Comparison of ENCODE assay signal across 1 cellular context in genomic region chr3:172101107-172101506, GRCh38.
A peak's percentile ranks its signal among the peaks of the same experiment; 100 is the strongest.
TF ChIP-seq lines count a peak whose summit lies in the region.

No MANE protein-coding gene starts in this region.

TF ChIP-seq in HepG2, 621 proteins besides CTCF, POLR2A, EP300 and RAD21 (continued from another document and continues in another):
- no peak for TF ChIP-seq NR0B2 (CRISPR knock-in tag; IDR thresholded peaks at IDR 0.05)
- no peak for TF ChIP-seq ARID2 (CRISPR knock-in tag; IDR thresholded peaks at IDR 0.05; ENCODE audit: borderline replicate concordance)
- TF ChIP-seq, protein P1, sequence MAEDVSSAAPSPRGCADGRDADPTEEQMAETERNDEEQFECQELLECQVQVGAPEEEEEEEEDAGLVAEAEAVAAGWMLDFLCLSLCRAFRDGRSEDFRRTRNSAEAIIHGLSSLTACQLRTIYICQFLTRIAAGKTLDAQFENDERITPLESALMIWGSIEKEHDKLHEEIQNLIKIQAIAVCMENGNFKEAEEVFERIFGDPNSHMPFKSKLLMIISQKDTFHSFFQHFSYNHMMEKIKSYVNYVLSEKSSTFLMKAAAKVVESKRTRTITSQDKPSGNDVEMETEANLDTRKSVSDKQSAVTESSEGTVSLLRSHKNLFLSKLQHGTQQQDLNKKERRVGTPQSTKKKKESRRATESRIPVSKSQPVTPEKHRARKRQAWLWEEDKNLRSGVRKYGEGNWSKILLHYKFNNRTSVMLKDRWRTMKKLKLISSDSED (CRISPR knock-in tag; IDR thresholded peaks at IDR 0.05) = no peak
- no peak for TF ChIP-seq ZSCAN31 (CRISPR knock-in tag; IDR thresholded peaks at IDR 0.05; ENCODE audit: low read depth)
- no peak for TF ChIP-seq NFE2L1 (CRISPR knock-in tag; IDR thresholded peaks at IDR 0.05; ENCODE audit: borderline replicate concordance)
- TF ChIP-seq SRY (CRISPR knock-in tag; IDR thresholded peaks at IDR 0.05) = no peak
- TF ChIP-seq HNRNPL (IDR thresholded peaks at IDR 0.05; ENCODE audit: low read depth, low read length) = no peak
- peak; percentile 92 for TF ChIP-seq PAXIP1 (CRISPR knock-in tag; conservative IDR thresholded peaks at IDR 0.05)
- 0 out of 2 replicates have a peak, but pooled peaks have one; percentile 27 for TF ChIP-seq KDM3A (CRISPR knock-in tag; IDR thresholded peaks at IDR 0.05; ENCODE audit: low read depth)
- TF ChIP-seq ZGPAT (CRISPR knock-in tag; IDR thresholded peaks at IDR 0.05) = peak; percentile 92
- TF ChIP-seq RARG (CRISPR knock-in tag; IDR thresholded peaks at IDR 0.05; ENCODE audit: low read depth) = no peak
- TF ChIP-seq BRCA1 (CRISPR knock-in tag; IDR thresholded peaks at IDR 0.05) = no peak
- TF ChIP-seq ZSCAN21 (CRISPR knock-in tag; IDR thresholded peaks at IDR 0.05; ENCODE audit: borderline replicate concordance) = no peak
- TF ChIP-seq ZBTB1 (CRISPR knock-in tag; IDR thresholded peaks at IDR 0.05; ENCODE audit: borderline replicate concordance) = no peak
- TF ChIP-seq, protein P2, sequence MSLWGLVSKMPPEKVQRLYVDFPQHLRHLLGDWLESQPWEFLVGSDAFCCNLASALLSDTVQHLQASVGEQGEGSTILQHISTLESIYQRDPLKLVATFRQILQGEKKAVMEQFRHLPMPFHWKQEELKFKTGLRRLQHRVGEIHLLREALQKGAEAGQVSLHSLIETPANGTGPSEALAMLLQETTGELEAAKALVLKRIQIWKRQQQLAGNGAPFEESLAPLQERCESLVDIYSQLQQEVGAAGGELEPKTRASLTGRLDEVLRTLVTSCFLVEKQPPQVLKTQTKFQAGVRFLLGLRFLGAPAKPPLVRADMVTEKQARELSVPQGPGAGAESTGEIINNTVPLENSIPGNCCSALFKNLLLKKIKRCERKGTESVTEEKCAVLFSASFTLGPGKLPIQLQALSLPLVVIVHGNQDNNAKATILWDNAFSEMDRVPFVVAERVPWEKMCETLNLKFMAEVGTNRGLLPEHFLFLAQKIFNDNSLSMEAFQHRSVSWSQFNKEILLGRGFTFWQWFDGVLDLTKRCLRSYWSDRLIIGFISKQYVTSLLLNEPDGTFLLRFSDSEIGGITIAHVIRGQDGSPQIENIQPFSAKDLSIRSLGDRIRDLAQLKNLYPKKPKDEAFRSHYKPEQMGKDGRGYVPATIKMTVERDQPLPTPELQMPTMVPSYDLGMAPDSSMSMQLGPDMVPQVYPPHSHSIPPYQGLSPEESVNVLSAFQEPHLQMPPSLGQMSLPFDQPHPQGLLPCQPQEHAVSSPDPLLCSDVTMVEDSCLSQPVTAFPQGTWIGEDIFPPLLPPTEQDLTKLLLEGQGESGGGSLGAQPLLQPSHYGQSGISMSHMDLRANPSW (CRISPR knock-in tag; IDR thresholded peaks at IDR 0.05; ENCODE audit: borderline replicate concordance) = no peak
- no peak for TF ChIP-seq SMAD9 (CRISPR knock-in tag; IDR thresholded peaks at IDR 0.05)
- peak; percentile 79; the same call in 1 of the 2 replicates for TF ChIP-seq MEIS2 (CRISPR knock-in tag; IDR thresholded peaks at IDR 0.05)
- no peak for TF ChIP-seq ZNF639 (CRISPR knock-in tag; conservative IDR thresholded peaks at IDR 0.05)
- TF ChIP-seq DNMT1 (CRISPR knock-in tag; IDR thresholded peaks at IDR 0.05) = no peak
- TF ChIP-seq ZNF761 (CRISPR knock-in tag; conservative IDR thresholded peaks at IDR 0.05) = no peak
- no peak for TF ChIP-seq KDM5A (IDR thresholded peaks at IDR 0.05; ENCODE audit: borderline replicate concordance, low read length)
- TF ChIP-seq TBX2 (CRISPR knock-in tag; IDR thresholded peaks at IDR 0.05; ENCODE audit: borderline replicate concordance) = peak; percentile 86
- TF ChIP-seq ZFAT (CRISPR knock-in tag; conservative IDR thresholded peaks at IDR 0.05) = no peak
- no peak for TF ChIP-seq SP2 (CRISPR knock-in tag; IDR thresholded peaks at IDR 0.05)
- no peak for TF ChIP-seq EED (CRISPR knock-in tag; IDR thresholded peaks at IDR 0.05)
- TF ChIP-seq ZNF724P (CRISPR knock-in tag; IDR thresholded peaks at IDR 0.05; ENCODE audit: borderline replicate concordance) = no peak
- no peak for TF ChIP-seq MAFG (CRISPR knock-in tag; IDR thresholded peaks at IDR 0.05)
- no peak for TF ChIP-seq SETDB1 (CRISPR knock-in tag; IDR thresholded peaks at IDR 0.05; ENCODE audit: borderline replicate concordance)
- no peak for TF ChIP-seq ZSCAN22 (CRISPR knock-in tag; IDR thresholded peaks at IDR 0.05)
- no peak for TF ChIP-seq SKI (IDR thresholded peaks at IDR 0.05; ENCODE audit: partially characterized antibody)
- TF ChIP-seq, protein P3, sequence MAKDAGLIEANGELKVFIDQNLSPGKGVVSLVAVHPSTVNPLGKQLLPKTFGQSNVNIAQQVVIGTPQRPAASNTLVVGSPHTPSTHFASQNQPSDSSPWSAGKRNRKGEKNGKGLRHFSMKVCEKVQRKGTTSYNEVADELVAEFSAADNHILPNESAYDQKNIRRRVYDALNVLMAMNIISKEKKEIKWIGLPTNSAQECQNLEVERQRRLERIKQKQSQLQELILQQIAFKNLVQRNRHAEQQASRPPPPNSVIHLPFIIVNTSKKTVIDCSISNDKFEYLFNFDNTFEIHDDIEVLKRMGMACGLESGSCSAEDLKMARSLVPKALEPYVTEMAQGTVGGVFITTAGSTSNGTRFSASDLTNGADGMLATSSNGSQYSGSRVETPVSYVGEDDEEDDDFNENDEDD (CRISPR knock-in tag; IDR thresholded peaks at IDR 0.05; ENCODE audit: borderline replicate concordance) = no peak
- no peak for TF ChIP-seq PAF1 (CRISPR knock-in tag; IDR thresholded peaks at IDR 0.05)
- TF ChIP-seq ZNF841 (CRISPR knock-in tag; IDR thresholded peaks at IDR 0.05; ENCODE audit: borderline replicate concordance) = no peak
- no peak for TF ChIP-seq ZNF562 (CRISPR knock-in tag; IDR thresholded peaks at IDR 0.05; ENCODE audit: borderline replicate concordance)
- TF ChIP-seq, protein P4, sequence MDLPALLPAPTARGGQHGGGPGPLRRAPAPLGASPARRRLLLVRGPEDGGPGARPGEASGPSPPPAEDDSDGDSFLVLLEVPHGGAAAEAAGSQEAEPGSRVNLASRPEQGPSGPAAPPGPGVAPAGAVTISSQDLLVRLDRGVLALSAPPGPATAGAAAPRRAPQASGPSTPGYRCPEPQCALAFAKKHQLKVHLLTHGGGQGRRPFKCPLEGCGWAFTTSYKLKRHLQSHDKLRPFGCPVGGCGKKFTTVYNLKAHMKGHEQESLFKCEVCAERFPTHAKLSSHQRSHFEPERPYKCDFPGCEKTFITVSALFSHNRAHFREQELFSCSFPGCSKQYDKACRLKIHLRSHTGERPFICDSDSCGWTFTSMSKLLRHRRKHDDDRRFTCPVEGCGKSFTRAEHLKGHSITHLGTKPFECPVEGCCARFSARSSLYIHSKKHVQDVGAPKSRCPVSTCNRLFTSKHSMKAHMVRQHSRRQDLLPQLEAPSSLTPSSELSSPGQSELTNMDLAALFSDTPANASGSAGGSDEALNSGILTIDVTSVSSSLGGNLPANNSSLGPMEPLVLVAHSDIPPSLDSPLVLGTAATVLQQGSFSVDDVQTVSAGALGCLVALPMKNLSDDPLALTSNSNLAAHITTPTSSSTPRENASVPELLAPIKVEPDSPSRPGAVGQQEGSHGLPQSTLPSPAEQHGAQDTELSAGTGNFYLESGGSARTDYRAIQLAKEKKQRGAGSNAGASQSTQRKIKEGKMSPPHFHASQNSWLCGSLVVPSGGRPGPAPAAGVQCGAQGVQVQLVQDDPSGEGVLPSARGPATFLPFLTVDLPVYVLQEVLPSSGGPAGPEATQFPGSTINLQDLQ (CRISPR knock-in tag; IDR thresholded peaks at IDR 0.05) = no peak
- no peak for TF ChIP-seq CBX5 (CRISPR knock-in tag; IDR thresholded peaks at IDR 0.05; ENCODE audit: borderline replicate concordance)
- TF ChIP-seq KDM5B (CRISPR knock-in tag; IDR thresholded peaks at IDR 0.05; ENCODE audit: borderline replicate concordance) = no peak
- TF ChIP-seq TGIF2 (CRISPR knock-in tag; IDR thresholded peaks at IDR 0.05) = peak; percentile 91
- TF ChIP-seq ZNF430 (CRISPR knock-in tag; IDR thresholded peaks at IDR 0.05) = no peak
- 0 out of 2 replicates have a peak, but pooled peaks have one; percentile 43 for TF ChIP-seq POLR2AphosphoS5 (IDR thresholded peaks at IDR 0.05; ENCODE audit: low read depth, low read length)
- no peak for TF ChIP-seq ZFP37 (CRISPR knock-in tag; IDR thresholded peaks at IDR 0.05; ENCODE audit: borderline replicate concordance)
- TF ChIP-seq SSRP1 (CRISPR knock-in tag; IDR thresholded peaks at IDR 0.05) = no peak
- TF ChIP-seq, protein P5, sequence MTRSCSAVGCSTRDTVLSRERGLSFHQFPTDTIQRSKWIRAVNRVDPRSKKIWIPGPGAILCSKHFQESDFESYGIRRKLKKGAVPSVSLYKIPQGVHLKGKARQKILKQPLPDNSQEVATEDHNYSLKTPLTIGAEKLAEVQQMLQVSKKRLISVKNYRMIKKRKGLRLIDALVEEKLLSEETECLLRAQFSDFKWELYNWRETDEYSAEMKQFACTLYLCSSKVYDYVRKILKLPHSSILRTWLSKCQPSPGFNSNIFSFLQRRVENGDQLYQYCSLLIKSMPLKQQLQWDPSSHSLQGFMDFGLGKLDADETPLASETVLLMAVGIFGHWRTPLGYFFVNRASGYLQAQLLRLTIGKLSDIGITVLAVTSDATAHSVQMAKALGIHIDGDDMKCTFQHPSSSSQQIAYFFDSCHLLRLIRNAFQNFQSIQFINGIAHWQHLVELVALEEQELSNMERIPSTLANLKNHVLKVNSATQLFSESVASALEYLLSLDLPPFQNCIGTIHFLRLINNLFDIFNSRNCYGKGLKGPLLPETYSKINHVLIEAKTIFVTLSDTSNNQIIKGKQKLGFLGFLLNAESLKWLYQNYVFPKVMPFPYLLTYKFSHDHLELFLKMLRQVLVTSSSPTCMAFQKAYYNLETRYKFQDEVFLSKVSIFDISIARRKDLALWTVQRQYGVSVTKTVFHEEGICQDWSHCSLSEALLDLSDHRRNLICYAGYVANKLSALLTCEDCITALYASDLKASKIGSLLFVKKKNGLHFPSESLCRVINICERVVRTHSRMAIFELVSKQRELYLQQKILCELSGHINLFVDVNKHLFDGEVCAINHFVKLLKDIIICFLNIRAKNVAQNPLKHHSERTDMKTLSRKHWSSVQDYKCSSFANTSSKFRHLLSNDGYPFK (CRISPR knock-in tag; IDR thresholded peaks at IDR 0.05; ENCODE audit: borderline replicate concordance) = no peak
- no peak for TF ChIP-seq ZNF879 (CRISPR knock-in tag; IDR thresholded peaks at IDR 0.05)
- no peak for TF ChIP-seq ZBTB37 (CRISPR knock-in tag; IDR thresholded peaks at IDR 0.05)
- no peak for TF ChIP-seq SNAPC2 (CRISPR knock-in tag; IDR thresholded peaks at IDR 0.05)
- TF ChIP-seq MTF2 (CRISPR knock-in tag; IDR thresholded peaks at IDR 0.05; ENCODE audit: borderline replicate concordance) = no peak
- no peak for TF ChIP-seq RFXANK (CRISPR knock-in tag; IDR thresholded peaks at IDR 0.05)
- peak; percentile 96 for TF ChIP-seq TCF7L2 (IDR thresholded peaks at IDR 0.05; ENCODE audit: low read depth, low read length)
- TF ChIP-seq HDAC1 (CRISPR knock-in tag; IDR thresholded peaks at IDR 0.05) = no peak
